28 cellular contexts compared by ENCODE assay signal in the genomic region with DNA sequence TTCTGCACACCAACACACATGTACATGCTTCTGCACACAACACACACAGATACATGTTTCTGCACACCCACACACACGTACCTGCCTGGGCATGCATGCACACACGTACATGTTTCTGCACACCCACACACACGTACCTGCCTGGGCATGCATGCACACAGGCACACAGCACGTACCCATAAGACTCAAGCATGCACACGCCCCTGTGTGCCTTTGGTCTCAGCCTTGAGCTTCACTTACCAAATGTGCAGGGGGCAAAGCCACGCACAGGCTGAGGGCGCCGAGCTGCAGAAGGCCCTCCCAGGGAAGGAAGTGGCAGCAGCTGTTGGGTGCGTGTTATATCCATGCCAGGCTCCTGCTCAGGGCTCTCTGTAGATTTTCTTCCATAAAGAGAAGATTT. TPM values are rescaled to one million over a fixed set of nuclear protein-coding genes. Genes with fewer than 3 reads are reported as not detected.
DNase-seq lines count a peak whose midpoint lies in the region; ATAC-seq and TF ChIP-seq lines count a peak whose summit lies in the region.
"Had no signal": no experiment of that assay in that cellular context is flagged by ENCODE, and none has a peak within 500 bp of the region (broad histone marks: within the 10 kb centered on the region; RNA-seq: fewer than 3 reads in every experiment).

No MANE protein-coding gene starts in this region.

- H3K79me2 ChIP-seq in GM23338 (replicated peaks; ENCODE audit: insufficient read depth): no peaks in the 10 kb centered on the region

- H3K9me2 ChIP-seq in GM23338 (ENCODE audit: insufficient read depth): no peaks in the 10 kb centered on the region

- H3F3A ChIP-seq in GM23338 (replicated peaks; ENCODE audit: low read depth): no peaks in the 10 kb centered on the region

- ATAC-seq in Panc1 (no peak), GM23338 (no peak)
- ATAC-seq: WTC11 had no signal

- no peaks in the 10 kb centered on the region for H3K36me3 ChIP-seq in Panc1 (ENCODE audit: control insufficient read depth, insufficient read depth, low read length)
- no peaks in the 10 kb centered on the region for H3K36me3 ChIP-seq in spleen
- H3K36me3 ChIP-seq in effector memory CD4-positive, alpha-beta T cell (ENCODE audit: control insufficient read depth, insufficient read depth, low read length): no peaks in the 10 kb centered on the region
- no peaks in the 10 kb centered on the region for H3K36me3 ChIP-seq in GM23338 (ENCODE audit: insufficient read depth)
- H3K36me3 ChIP-seq: BE2C, thyroid gland had no signal

- peak overlapping the region; percentile 94 for H3K27ac ChIP-seq in Panc1 (ENCODE audit: low read length)
- H3K27ac ChIP-seq in spleen: no peak overlapping the region
- H3K27ac ChIP-seq in effector memory CD4-positive, alpha-beta T cell (ENCODE audit: insufficient read depth, low read length, poor library complexity, severe bottlenecking): no peak overlapping the region
- no peak overlapping the region for H3K27ac ChIP-seq in GM23338 (ENCODE audit: low read depth)
- H3K27ac ChIP-seq: epithelial cell of prostate, HL-60 had no signal

- CTCF ChIA-PET in Panc1 (lab: Charles Lee): interaction anchor here (0.9 kb wide), 1 partner anchor 19 kb away, joined by 3 read pairs; no protein-coding TSS in a partner anchor

- H3K4me3 ChIP-seq in Panc1 (ENCODE audit: low read depth in 2 of 2, low read length in 2 of 2) (no peak overlapping the region), spleen (no peak overlapping the region), GM23338 (no peak overlapping the region)
- no peak overlapping the region for H3K4me3 ChIP-seq in effector memory CD4-positive, alpha-beta T cell (ENCODE audit: insufficient read depth, low read depth, low read length, poor library complexity, severe bottlenecking)
- H3K4me3 ChIP-seq: lung, thyroid gland had no signal

- peaks cover 18% of the 10 kb centered on the region for H3K4me1 Mint-ChIP-seq in GM23338

- DNase-seq in NCI-H524 (lab: John Stamatoyannopoulos, UW): peak; percentile 55 to 67
- DNase-seq in NCI-H524 treated with DMSO at 0.1 percent for 48 hours (lab: John Stamatoyannopoulos, UW): no peak
- DNase-seq in Panc1 (ENCODE audit: low read depth, low spot score): no peak
- DNase-seq in islet precursor cell: peak; percentile 38
- peak; percentile 60 for DNase-seq in spleen
- no peak for DNase-seq in effector memory CD4-positive, alpha-beta T cell
- DNase-seq in NCI-H1694 (lab: John Stamatoyannopoulos, UW): no peak
- DNase-seq in GM23338 (ENCODE audit: low spot score): no peak
- DNase-seq: 8988T; activated CD4-positive, alpha-beta memory T cell treated with anti-CD3 and anti-CD28 coated beads for 36 hours; activated T-cell treated with anti-CD3 and anti-CD28 coated beads for 4 hours; amygdala; BE2C; foreskin melanocyte; GOT3; hypothalamus; NCI-H526 treated with DMSO at 0.1 percent for 48 hours; retina; stimulated activated CD4-positive, alpha-beta T cell treated with anti-CD3 and anti-CD28 coated beads, Interleukin-4, amount 100 ng/mL, for 24 hours; T-helper 9 cell; thyroid gland had no signal

- no peaks in the 10 kb centered on the region for H3K27me3 ChIP-seq in Panc1 (ENCODE audit: control insufficient read depth, insufficient read depth, low read length)
- H3K27me3 ChIP-seq in spleen (replicated peaks in 1 of 7): peaks cover 0 to 6% (median 0%) of the 10 kb centered on the region in 7 donors
- H3K27me3 ChIP-seq in effector memory CD4-positive, alpha-beta T cell (replicated peaks; ENCODE audit: control insufficient read depth, insufficient read depth, low read length, poor library complexity, severe bottlenecking): no peaks in the 10 kb centered on the region
- no peaks in the 10 kb centered on the region for H3K27me3 ChIP-seq in GM23338 (ENCODE audit: insufficient read depth)
- H3K27me3 ChIP-seq: BE2C, thyroid gland had no signal

- TF ChIP-seq CTCF in Panc1 (IDR thresholded peaks at IDR 0.05) (no peak), spleen (IDR thresholded peaks at IDR 0.05 in 8 of 11, conservative IDR thresholded peaks at IDR 0.05 in 3 of 11) (no peak), GM23338 (conservative IDR thresholded peaks at IDR 0.05; ENCODE audit: low read depth in 2 of 2) (no peak)

- H3K27ac Mint-ChIP-seq in GM23338: no peak overlapping the region
- H3K27ac Mint-ChIP-seq: activated CD4-positive, alpha-beta memory T cell treated with anti-CD3 and anti-CD28 coated beads for 36 hours; stimulated activated naive CD8-positive, alpha-beta T cell treated with anti-CD3 and anti-CD28 coated beads, Interleukin-15, Interleukin-2, amounts not matched to agents 100 ng/mL and 50 ng/mL, for 24 hours; WTC11 had no signal

- H2AFZ ChIP-seq in GM23338: no peak overlapping the region

- peaks cover 11% of the 10 kb centered on the region for H3K27me3 Mint-ChIP-seq in GM23338 (ENCODE audit: insufficient read depth, low read depth, poor library complexity)
- H3K27me3 Mint-ChIP-seq: activated CD4-positive, alpha-beta memory T cell treated with anti-CD3 and anti-CD28 coated beads for 36 hours; stimulated activated naive CD8-positive, alpha-beta T cell treated with anti-CD3 and anti-CD28 coated beads, Interleukin-15, Interleukin-2, amounts not matched to agents 100 ng/mL and 50 ng/mL, for 24 hours had no signal

- in situ Hi-C loops in Panc1 (cut with HindIII; ENCODE audit: low pct_unique_long_range_greater_than_20kb, low sequenced_read_pairs): no loop called here

- H3K4me2 ChIP-seq in GM23338: no peak overlapping the region

- intact Hi-C loops in Panc1 (cut with micrococcal nuclease; ENCODE audit: unreplicated experiment): loop anchor here (5.0 kb wide), 1 partner anchor 176 kb away; no protein-coding TSS in a partner anchor
- intact Hi-C loops in spleen (cut with DNase I; ENCODE audit: low total_unique reads): no loop called here

- H3K4me3 Mint-ChIP-seq in GM23338: no peak overlapping the region
- H3K4me3 Mint-ChIP-seq: activated CD4-positive, alpha-beta memory T cell treated with anti-CD3 and anti-CD28 coated beads for 36 hours; stimulated activated naive CD8-positive, alpha-beta T cell treated with anti-CD3 and anti-CD28 coated beads, Interleukin-15, Interleukin-2, amounts not matched to agents 100 ng/mL and 50 ng/mL, for 24 hours; WTC11 had no signal

- WGBS in spleen, 5 donors: 46 to 59% (median 55%) methylated on average over 9 of the region's 9 CpGs

- BruUV-seq in Panc1 (replicated peaks; lab: Mats Ljungman, UMichigan): no TSS peak

- POLR2A ChIA-PET in Panc1 (lab: Charles Lee): interaction anchor here (0.6 kb wide), 1 partner anchor 155 kb away, joined by 10 read pairs; no protein-coding TSS in a partner anchor

- TF ChIP-seq POLR2A in spleen (IDR thresholded peaks at IDR 0.05): no peak

- H3K9me3 Mint-ChIP-seq in GM23338: peaks cover 12% of the 10 kb centered on the region; the same call in 2 of the 3 replicates
- H3K9me3 Mint-ChIP-seq: stimulated activated naive CD8-positive, alpha-beta T cell treated with anti-CD3 and anti-CD28 coated beads, Interleukin-15, Interleukin-2, amounts not matched to agents 100 ng/mL and 50 ng/mL, for 24 hours had no signal

- H3K4me1 ChIP-seq in Panc1 (ENCODE audit: control insufficient read depth, insufficient read depth, low read length) (peaks cover 59% of the 10 kb centered on the region), spleen (peaks cover 9 to 27% (median 21%) of the 10 kb centered on the region in 6 donors), GM23338 (ENCODE audit: insufficient read depth) (peaks cover 23% of the 10 kb centered on the region; the same call in 1 of the 2 replicates)
- H3K4me1 ChIP-seq in effector memory CD4-positive, alpha-beta T cell (ENCODE audit: control insufficient read depth, insufficient read depth, low read length, poor library complexity, severe bottlenecking): peaks cover 33% of the 10 kb centered on the region

- H3K9me3 ChIP-seq in Panc1 (ENCODE audit: control insufficient read depth, insufficient read depth, low read depth, low read length): no peaks in the 10 kb centered on the region
- peaks cover 0 to 9% (median 4%) of the 10 kb centered on the region in 8 donors for H3K9me3 ChIP-seq in spleen
- no peaks in the 10 kb centered on the region for H3K9me3 ChIP-seq in effector memory CD4-positive, alpha-beta T cell (ENCODE audit: control insufficient read depth, low read length)
- H3K9me3 ChIP-seq: thyroid gland had no signal

- no peaks in the 10 kb centered on the region for H4K20me1 ChIP-seq in GM23338 (replicated peaks; ENCODE audit: insufficient read depth)

- H3K36me3 Mint-ChIP-seq in GM23338 (ENCODE audit: low read depth): peaks cover 3% of the 10 kb centered on the region; the same call in 1 of the 3 replicates
- H3K36me3 Mint-ChIP-seq: activated CD4-positive, alpha-beta memory T cell treated with anti-CD3 and anti-CD28 coated beads for 36 hours; IgD-negative memory B cell had no signal

RNA-seq across cellular contexts. Expression of a gene that starts 34.7 kb away (rescaled TPM):
- total RNA-seq in Panc1 (2021; ENCODE audit: unreplicated experiment): 0.46 TPM
- 0.15 TPM for polyA plus RNA-seq in Panc1 (2012; ENCODE audit: insufficient read length)
- total RNA-seq in spleen: 1 to 10 TPM in 4 of 7 donors, under 1 TPM in 3; 0.44 to 2.0 (median 1.1) TPM
- polyA plus RNA-seq in spleen: under 1 TPM; 0.02 to 0.29 (median 0.05) TPM
- 0.38 TPM in 1 of 2 replicates, not detected in the other for total RNA-seq in GM23338 (2014; rRNA removed; shearing (Covaris generic))
- not detected in 2 replicates for polyA plus RNA-seq in GM23338 (2016; fragmentation: Nextera tagmentation; extraction: Ambion mirVana)
- total RNA-seq: dermis microvascular lymphatic vessel endothelial cell had no signal
- polyA plus RNA-seq: IgD-negative memory B cell had no signal

Comparison
In these comparisons a context has a peak if more than half of its experiments do, and no peak if none do; other contexts are left out.
1. DNase-seq: peak in NCI-H524 (2 of 2), islet precursor cell (single experiment) and spleen (single experiment); none in NCI-H524 treated with DMSO at 0.1 percent for 48 hours (single experiment), Panc1 (single experiment), effector memory CD4-positive, alpha-beta T cell (0 of 3), NCI-H1694 (single experiment) and GM23338 (single experiment).